Comparison of ENCODE assay signal across 1 cellular context in the genomic region with DNA sequence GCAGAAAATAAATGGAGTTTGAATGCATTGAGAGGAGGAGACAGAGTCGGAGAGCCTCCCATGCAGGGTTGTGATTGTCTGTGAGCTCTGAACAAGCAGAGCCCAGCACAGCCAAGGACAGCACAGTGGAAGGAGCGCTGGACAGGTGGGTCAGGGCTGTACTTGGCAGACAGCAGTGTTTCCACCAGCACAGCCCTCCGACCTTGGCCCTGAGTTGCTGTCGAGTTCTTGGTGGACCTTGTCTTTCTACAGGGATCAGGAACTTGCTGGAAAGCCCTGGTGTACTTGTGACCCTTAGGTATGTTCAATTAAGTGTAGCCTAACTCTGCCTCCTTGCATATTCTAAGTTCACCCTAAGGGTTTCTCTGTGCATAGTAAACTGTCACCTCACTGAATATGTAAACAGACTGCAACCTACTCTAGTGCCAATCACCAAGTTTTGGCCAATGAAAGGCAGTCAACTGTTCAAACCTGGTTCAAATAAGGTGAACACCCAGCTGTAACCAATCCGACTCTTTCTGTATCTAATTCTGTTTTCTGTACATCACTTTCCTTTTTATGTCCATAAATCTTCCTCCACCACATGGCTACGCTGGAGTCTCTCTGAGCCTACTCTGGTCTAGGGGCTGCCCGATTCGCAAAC.
TF ChIP-seq lines count a peak whose summit lies in the region.

No MANE protein-coding gene starts in this region.

TF ChIP-seq in HepG2, 621 proteins besides CTCF, POLR2A, EP300 and RAD21 (continued from another document):
- TF ChIP-seq, protein P1, sequence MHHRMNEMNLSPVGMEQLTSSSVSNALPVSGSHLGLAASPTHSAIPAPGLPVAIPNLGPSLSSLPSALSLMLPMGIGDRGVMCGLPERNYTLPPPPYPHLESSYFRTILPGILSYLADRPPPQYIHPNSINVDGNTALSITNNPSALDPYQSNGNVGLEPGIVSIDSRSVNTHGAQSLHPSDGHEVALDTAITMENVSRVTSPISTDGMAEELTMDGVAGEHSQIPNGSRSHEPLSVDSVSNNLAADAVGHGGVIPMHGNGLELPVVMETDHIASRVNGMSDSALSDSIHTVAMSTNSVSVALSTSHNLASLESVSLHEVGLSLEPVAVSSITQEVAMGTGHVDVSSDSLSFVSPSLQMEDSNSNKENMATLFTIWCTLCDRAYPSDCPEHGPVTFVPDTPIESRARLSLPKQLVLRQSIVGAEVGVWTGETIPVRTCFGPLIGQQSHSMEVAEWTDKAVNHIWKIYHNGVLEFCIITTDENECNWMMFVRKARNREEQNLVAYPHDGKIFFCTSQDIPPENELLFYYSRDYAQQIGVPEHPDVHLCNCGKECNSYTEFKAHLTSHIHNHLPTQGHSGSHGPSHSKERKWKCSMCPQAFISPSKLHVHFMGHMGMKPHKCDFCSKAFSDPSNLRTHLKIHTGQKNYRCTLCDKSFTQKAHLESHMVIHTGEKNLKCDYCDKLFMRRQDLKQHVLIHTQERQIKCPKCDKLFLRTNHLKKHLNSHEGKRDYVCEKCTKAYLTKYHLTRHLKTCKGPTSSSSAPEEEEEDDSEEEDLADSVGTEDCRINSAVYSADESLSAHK (CRISPR knock-in tag; IDR thresholded peaks at IDR 0.05; ENCODE audit: borderline replicate concordance), result no peak
- TF ChIP-seq DNMT1 (CRISPR knock-in tag; IDR thresholded peaks at IDR 0.05), result no peak
- TF ChIP-seq FOSL1 (CRISPR knock-in tag; IDR thresholded peaks at IDR 0.05; ENCODE audit: borderline replicate concordance), result no peak
- no peak for TF ChIP-seq ZNF431 (CRISPR knock-in tag; IDR thresholded peaks at IDR 0.05; ENCODE audit: borderline replicate concordance, low read depth)
- no peak for TF ChIP-seq ZNF724P (CRISPR knock-in tag; IDR thresholded peaks at IDR 0.05; ENCODE audit: borderline replicate concordance)
